In genomic region chr14:100746326-100746725, GRCh38 we compare ENCODE assay signal across 12 cellular contexts. TPM values are rescaled to one million over a fixed set of nuclear protein-coding genes. Genes with fewer than 3 reads are reported as not detected.
"Had no signal": no experiment of that assay in that cellular context is flagged by ENCODE, and none has a peak within 500 bp of the region (broad histone marks: within the 10 kb centered on the region; RNA-seq: fewer than 3 reads in every experiment).

No MANE protein-coding gene starts in this region.

- H3K9me3 ChIP-seq: MG63 had no signal

- DNase-seq: MG63, NCI-H1930, NCI-H2107, NCI-H446, NCI-H524 treated with DMSO at 0.1 percent for 48 hours, RPMI8226, SJCRH30 had no signal

- ATAC-seq: HepG2, Right ventricle myocardium inferior had no signal

- H3K27ac ChIP-seq: SJCRH30 had no signal

- H3K36me3 ChIP-seq: MG63 had no signal

- H3K27ac Mint-ChIP-seq: IgD-negative memory B cell had no signal

- H3K4me3 Mint-ChIP-seq: IgD-negative memory B cell had no signal

- H3K27me3 ChIP-seq: MG63, SJCRH30 had no signal

- H3K4me3 ChIP-seq: K562, MG63, SJCRH30 had no signal

- H3K4me1 Mint-ChIP-seq: IgD-negative memory B cell had no signal

RNA-seq across cellular contexts. Expression of gene DLK1, which starts 19.6 kb away (rescaled TPM):
- total RNA-seq: HT1080 had no signal
- polyA plus RNA-seq: IgD-negative memory B cell had no signal
